ENCODE assay signal across 8 cellular contexts in genomic region chr17:39623356-39623950, GRCh38. TPM values are rescaled to one million over a fixed set of nuclear protein-coding genes. Genes with fewer than 3 reads are reported as not detected.
DNase-seq lines count a peak whose midpoint lies in the region; ATAC-seq, FAIRE-seq and TF ChIP-seq lines count a peak whose summit lies in the region.
"Had no signal": no experiment of that assay in that cellular context is flagged by ENCODE, and none has a peak within 500 bp of the region (broad histone marks: within the 10 kb centered on the region; RNA-seq: fewer than 3 reads in every experiment).

No MANE protein-coding gene starts in this region.

- H3K9me3 Mint-ChIP-seq in activated naive CD4-positive, alpha-beta T cell treated with anti-CD3 and anti-CD28 coated beads, Interleukin-2, amount 50 U/mL, for 72 hours: no peaks in the 10 kb centered on the region
- H3K9me3 Mint-ChIP-seq in progenitor cell of endocrine pancreas (ENCODE audit: low read depth): no peaks in the 10 kb centered on the region

- no peak for TF ChIP-seq POLR2A in GM12892 (IDR thresholded peaks at IDR 0.05; ENCODE audit: low read depth, low read length)

- H3K27me3 Mint-ChIP-seq in progenitor cell of endocrine pancreas: peaks cover 69% of the 10 kb centered on the region

- peaks cover 7% of the 10 kb centered on the region for H3K4me1 Mint-ChIP-seq in progenitor cell of endocrine pancreas (ENCODE audit: low read depth)

- DNase-seq in GM12892 (ENCODE audit: insufficient read length): peak; percentile 82
- peak; percentile 59 for DNase-seq in MV-4-11 (lab: John Stamatoyannopoulos, UW)
- peak; percentile 30 to 57 for DNase-seq in SW 1271 (lab: John Stamatoyannopoulos, UW)
- DNase-seq in activated naive CD4-positive, alpha-beta T cell treated with anti-CD3 and anti-CD28 coated beads, Interleukin-2, amount 50 U/mL, for 72 hours (ENCODE audit: low spot score in 2 of 2): peak; percentile 85 to 95
- DNase-seq in Right ventricle myocardium superior: peak; percentile 93
- DNase-seq in progenitor cell of endocrine pancreas (ENCODE audit: low spot score, unreplicated experiment): peak; percentile 85
- peak; percentile 86 for DNase-seq in urothelium cell line (ENCODE audit: low spot score)

- H3K36me3 Mint-ChIP-seq in activated naive CD4-positive, alpha-beta T cell treated with anti-CD3 and anti-CD28 coated beads, Interleukin-2, amount 50 U/mL, for 72 hours: no peaks in the 10 kb centered on the region
- no peaks in the 10 kb centered on the region for H3K36me3 Mint-ChIP-seq in progenitor cell of endocrine pancreas (ENCODE audit: insufficient read depth)

- intact Hi-C loops in Right ventricle myocardium superior (cut with DNase I): loop anchor here (2.0 to 5.0 kb wide), 2 partner anchors 75 to 129 kb away; no protein-coding TSS in a partner anchor

- peak; percentile 52 to 65 for ATAC-seq in activated naive CD4-positive, alpha-beta T cell treated with anti-CD3 and anti-CD28 coated beads, Interleukin-2, amount 50 U/mL, for 72 hours
- peak; percentile 85 for ATAC-seq in Right ventricle myocardium superior (ENCODE audit: poor library complexity)

- no peak overlapping the region for H3K4me3 Mint-ChIP-seq in progenitor cell of endocrine pancreas (ENCODE audit: low read depth)

- peak; percentile 87 for FAIRE-seq in GM12892 (lab: Jason Lieb, UNC)
- no peak for FAIRE-seq in urothelium cell line (lab: Jason Lieb, UNC)

- TF ChIP-seq CTCF in progenitor cell of endocrine pancreas (IDR thresholded peaks at IDR 0.05; ENCODE audit: unreplicated experiment): peak; percentile 86

- no peak overlapping the region for H3K27ac Mint-ChIP-seq in activated naive CD4-positive, alpha-beta T cell treated with anti-CD3 and anti-CD28 coated beads, Interleukin-2, amount 50 U/mL, for 72 hours
- H3K27ac Mint-ChIP-seq in progenitor cell of endocrine pancreas: no peak overlapping the region

RNA-seq across cellular contexts. Expression of gene PPP1R1B, which starts 3.3 kb away (rescaled TPM):
- polyA plus RNA-seq in GM12892 (2012; ENCODE audit: missing spikeins): not detected
- total RNA-seq in activated naive CD4-positive, alpha-beta T cell treated with anti-CD3 and anti-CD28 coated beads, Interleukin-2, amount 50 U/mL, for 72 hours: under 1 TPM in 1 of 2 donors, not detected in 1; 0.16 TPM
- total RNA-seq in Right ventricle myocardium superior: 0.35 TPM
- 0.89 TPM in 1 of 2 replicates, not detected in the other for total RNA-seq in progenitor cell of endocrine pancreas
- total RNA-seq: mononuclear cell had no signal

RNA-seq across cellular contexts. Expression of gene STARD3, which starts 13.5 kb away (rescaled TPM):
- 14.4 TPM for polyA plus RNA-seq in GM12892 (2012; ENCODE audit: missing spikeins)
- 10 to 100 TPM; 62.7 to 80.6 TPM for total RNA-seq in activated naive CD4-positive, alpha-beta T cell treated with anti-CD3 and anti-CD28 coated beads, Interleukin-2, amount 50 U/mL, for 72 hours
- total RNA-seq in Right ventricle myocardium superior (13.9 TPM), progenitor cell of endocrine pancreas (57.0 and 62.5 TPM in 2 replicates)

RNA-seq across cellular contexts. Expression of gene NEUROD2, which starts 15.7 kb away (rescaled TPM):
- 0.04 TPM for polyA plus RNA-seq in GM12892 (2012; ENCODE audit: missing spikeins)
- total RNA-seq in activated naive CD4-positive, alpha-beta T cell treated with anti-CD3 and anti-CD28 coated beads, Interleukin-2, amount 50 U/mL, for 72 hours: not detected
- total RNA-seq in Right ventricle myocardium superior (not detected), progenitor cell of endocrine pancreas (not detected in 2 replicates)

RNA-seq across cellular contexts. Expression of gene TCAP, which starts 41.7 kb away (rescaled TPM):
- 0.19 TPM for polyA plus RNA-seq in GM12892 (2012; ENCODE audit: missing spikeins)
- 1 to 10 TPM; 2.3 to 3.0 TPM for total RNA-seq in activated naive CD4-positive, alpha-beta T cell treated with anti-CD3 and anti-CD28 coated beads, Interleukin-2, amount 50 U/mL, for 72 hours
- total RNA-seq in Right ventricle myocardium superior (5,900 TPM), progenitor cell of endocrine pancreas (1.8 and 2.7 TPM in 2 replicates)

RNA-seq across cellular contexts. Expression of gene PNMT, which starts 44.8 kb away (rescaled TPM):
- not detected for polyA plus RNA-seq in GM12892 (2012; ENCODE audit: missing spikeins)
- total RNA-seq in activated naive CD4-positive, alpha-beta T cell treated with anti-CD3 and anti-CD28 coated beads, Interleukin-2, amount 50 U/mL, for 72 hours: under 1 TPM in 1 of 2 donors, not detected in 1; 0.64 TPM
- total RNA-seq in Right ventricle myocardium superior: 7.1 TPM
- 2.5 and 3.1 TPM in 2 replicates for total RNA-seq in progenitor cell of endocrine pancreas
- total RNA-seq: mononuclear cell had no signal

Comparison
In these comparisons a context has a peak if more than half of its experiments do, and no peak if none do; other contexts are left out.
1. Peak in every context shown above with its lines: DNase-seq and ATAC-seq.